ENCODE assay signal across 8 cellular contexts in genomic region chr16:24728891-24729242, GRCh38. TPM values are rescaled to one million over a fixed set of nuclear protein-coding genes. Genes with fewer than 3 reads are reported as not detected.
A peak's percentile ranks its signal among the peaks of the same experiment; 100 is the strongest.
DNase-seq lines count a peak whose midpoint lies in the region; ATAC-seq and TF ChIP-seq lines count a peak whose summit lies in the region.

No MANE protein-coding gene starts in this region.

- H3K4me3 ChIP-seq in SJSA1 (peak overlapping the region; percentile 99), psoas muscle (peak overlapping the region; percentile 90)

- peak; percentile 38 to 46 for DNase-seq in activated CD4-positive, alpha-beta T cell treated with anti-CD3 and anti-CD28 coated beads for 4 hours
- DNase-seq in activated CD4-positive, alpha-beta T cell treated with anti-CD3 and anti-CD28 coated beads, Interleukin-2, amount 50 U/mL, for 1 hour, result no peak
- no peak for DNase-seq in SJSA1 (ENCODE audit: low read depth in 1 of 2, low spot score in 2 of 2)
- DNase-seq in psoas muscle, result no peak
- no peak for DNase-seq in HPDE6-E6E7 (ENCODE audit: extremely low spot score)
- DNase-seq in mucosa of gallbladder (ENCODE audit: low spot score), result no peak
- DNase-seq in GM19238 (ENCODE audit: insufficient read length, low spot score), result no peak

- H3K9me3 ChIP-seq in SJSA1 (replicated peaks) (no peaks in the 10 kb centered on the region), psoas muscle (no peaks in the 10 kb centered on the region)

- H3K27me3 ChIP-seq in SJSA1 (replicated peaks) (no peaks in the 10 kb centered on the region), psoas muscle (ENCODE audit: insufficient read depth in 3 of 3, low read length in 2 of 3) (no peaks in the 10 kb centered on the region)

- 9% methylated on average over 8 of the region's 8 CpGs for WGBS in psoas muscle, 3 donors

- peaks cover 36% of the 10 kb centered on the region for H3K36me3 ChIP-seq in SJSA1
- H3K36me3 ChIP-seq in psoas muscle (ENCODE audit: insufficient read depth in 1 of 2, low read depth in 1 of 2), result peaks cover 0 to 14% of the 10 kb centered on the region in 2 donors

- peak overlapping the region; percentile 96 for H3K27ac ChIP-seq in SJSA1
- H3K27ac ChIP-seq in psoas muscle, result peak overlapping the region; percentile 94

- peak; percentile 4 for ATAC-seq in esophagus mucosa
- ATAC-seq in psoas muscle, result peak in 1 of 4 donors; percentile 1

- intact Hi-C loops in psoas muscle (cut with DNase I), result no loop called here

- no peak for TF ChIP-seq CTCF in psoas muscle (IDR thresholded peaks at IDR 0.05)

- peaks cover 12% of the 10 kb centered on the region for H3K4me1 ChIP-seq in SJSA1 (replicated peaks)
- H3K4me1 ChIP-seq in psoas muscle, result peaks cover 28% of the 10 kb centered on the region

RNA-seq across cellular contexts. Expression of gene TNRC6A, which starts 0.6 kb away (rescaled TPM):
- total RNA-seq in SJSA1 (2014; rRNA removed; shearing (Covaris generic)), result 17.1 and 26.8 TPM in 2 replicates
- total RNA-seq in esophagus mucosa (16.1 TPM), psoas muscle (10 to 100 TPM; 14.5 to 30.1 (median 24.6) TPM), mucosa of gallbladder (46.1 TPM)
- polyA plus RNA-seq in psoas muscle, result 10 to 100 TPM in 2 of 3 donors, 1 to 10 TPM in 1; 6.4 to 20.9 (median 12.2) TPM

Comparison
In these comparisons a context has a peak if more than half of its experiments do, and no peak if none do; other contexts are left out.
1. DNase-seq: peak in activated CD4-positive, alpha-beta T cell treated with anti-CD3 and anti-CD28 coated beads for 4 hours (2 of 2); none in activated CD4-positive, alpha-beta T cell treated with anti-CD3 and anti-CD28 coated beads, Interleukin-2, amount 50 U/mL, for 1 hour (single experiment), SJSA1 (0 of 2), psoas muscle (0 of 2), HPDE6-E6E7 (single experiment), mucosa of gallbladder (single experiment) and GM19238 (single experiment).